24 cellular contexts compared by ENCODE assay signal in genomic region chr1:107286125-107286524, GRCh38.
DNase-seq lines count a peak whose midpoint lies in the region; ATAC-seq and TF ChIP-seq lines count a peak whose summit lies in the region.
"Had no signal": no experiment of that assay in that cellular context is flagged by ENCODE, and none has a peak within 500 bp of the region (broad histone marks: within the 10 kb centered on the region; RNA-seq: fewer than 3 reads in every experiment).

No MANE protein-coding gene starts in this region.

- H3K4me1 ChIP-seq in DOHH2 (ENCODE audit: control insufficient read depth, low read length) = peaks cover 23% of the 10 kb centered on the region
- H3K4me1 ChIP-seq in A673 (ENCODE audit: insufficient read depth, low read length, poor library complexity, severe bottlenecking) = peaks cover 19% of the 10 kb centered on the region
- H3K4me1 ChIP-seq: BE2C had no signal

- ATAC-seq in GM18858 (IDR thresholded peaks at IDR 0.05; ENCODE audit: unreplicated experiment) (peak; percentile 62), GM21723 (IDR thresholded peaks at IDR 0.05; ENCODE audit: unreplicated experiment) (peak; percentile 56), HG03565 (IDR thresholded peaks at IDR 0.05; ENCODE audit: unreplicated experiment) (peak; percentile 88), HG03460 (IDR thresholded peaks at IDR 0.05; ENCODE audit: unreplicated experiment) (no peak)

- TF ChIP-seq CTCF in DOHH2 (IDR thresholded peaks at IDR 0.05; ENCODE audit: low read depth, low read length, poor library complexity, severe bottlenecking) (no peak), A673 (conservative IDR thresholded peaks at IDR 0.05; ENCODE audit: low read depth, low read length) (no peak)

- H3K27ac ChIP-seq in DOHH2 (ENCODE audit: low read depth, low read length) = no peak overlapping the region
- no peak overlapping the region for H3K27ac ChIP-seq in A673 (ENCODE audit: low read depth, low read length, poor library complexity, severe bottlenecking)

- no peaks in the 10 kb centered on the region for H3F3A ChIP-seq in DOHH2 (ENCODE audit: control insufficient read depth, insufficient read depth)

- DNase-seq in DMS153 treated with DMSO at 0.1 percent for 48 hours (lab: John Stamatoyannopoulos, UW; ENCODE audit: unreplicated experiment) (no peak), A673 (ENCODE audit: low spot score) (no peak)
- no peak for DNase-seq in activated CD4-positive, CD25-positive, alpha-beta regulatory T cell treated with anti-CD3 and anti-CD28 coated beads, Interleukin-2, amount 50 U/mL, for 72 hours
- DNase-seq: 8988T; BE2C; CD4-positive, CD25-positive, alpha-beta regulatory T cell; COR-L47; DMS 273 treated with DMSO at 0.1 percent for 48 hours; H7; HFFc6; KG1; NCI-H1417; NCI-H187; NCI-H2107; NCI-H2227 treated with DMSO at 0.1 percent for 48 hours; NCI-H510A treated with DMSO at 0.1 percent for 48 hours; NCI-H774; SHP77 treated with DMSO at 0.1 percent for 48 hours; SK-N-SH had no signal

- no peaks in the 10 kb centered on the region for H4K20me1 ChIP-seq in DOHH2 (ENCODE audit: control insufficient read depth, insufficient read depth, low read depth, low read length)

- intact Hi-C loops in A673 (cut with micrococcal nuclease; ENCODE audit: unreplicated experiment) = no loop called here

- H3K4me3 ChIP-seq in DOHH2 (ENCODE audit: low read length) (no peak overlapping the region), A673 (ENCODE audit: low read depth, low read length, poor library complexity, severe bottlenecking) (no peak overlapping the region)

- H3K27me3 ChIP-seq in DOHH2 (ENCODE audit: control insufficient read depth, low read length) = no peaks in the 10 kb centered on the region
- H3K27me3 ChIP-seq in A673 (replicated peaks; ENCODE audit: insufficient read depth, low read depth, low read length, poor library complexity) = no peaks in the 10 kb centered on the region
- H3K27me3 ChIP-seq: BE2C had no signal

- CTCF ChIA-PET in A673 (lab: Charles Lee) = no interaction called here

- H3K9me3 ChIP-seq in DOHH2 (ENCODE audit: control insufficient read depth, insufficient read depth, low read length) (no peaks in the 10 kb centered on the region), A673 (ENCODE audit: low read depth, low read length, poor library complexity, severe bottlenecking) (no peaks in the 10 kb centered on the region)
- H3K9me3 ChIP-seq: BE2C, SK-N-SH had no signal

- H3K9me2 ChIP-seq in DOHH2 (replicated peaks; ENCODE audit: control insufficient read depth, low read length) = no peaks in the 10 kb centered on the region
- H3K9me2 ChIP-seq: SK-N-SH had no signal

- peak overlapping the region; percentile 34 for H3K4me2 ChIP-seq in DOHH2 (ENCODE audit: low read length)
- H3K4me2 ChIP-seq: SK-N-SH had no signal

- H3K79me2 ChIP-seq in DOHH2 (ENCODE audit: control insufficient read depth, low read length) = no peaks in the 10 kb centered on the region

- POLR2A ChIA-PET in A673 (lab: Charles Lee; ENCODE audit: low non-redundant PET) = no interaction called here

- BruUV-seq in A673 (replicated peaks; lab: Mats Ljungman, UMichigan) = no TSS peak

- H3K36me3 ChIP-seq in DOHH2 (ENCODE audit: control insufficient read depth, low read length) (no peaks in the 10 kb centered on the region), A673 (ENCODE audit: insufficient read depth, low read length, poor library complexity, severe bottlenecking) (no peaks in the 10 kb centered on the region)
- H3K36me3 ChIP-seq: BE2C had no signal
